23 cellular contexts compared by ENCODE assay signal in genomic region chr11:88405853-88406252, GRCh38.
"Had no signal": no experiment of that assay in that cellular context is flagged by ENCODE, and none has a peak within 500 bp of the region (broad histone marks: within the 10 kb centered on the region; RNA-seq: fewer than 3 reads in every experiment).

No MANE protein-coding gene starts in this region.

- H3K27ac ChIP-seq: coronary artery, neutrophil, ovary, prostate gland, tibial artery, VCaP had no signal

- H3K36me3 ChIP-seq: neutrophil, ovary, prostate gland, tibial artery had no signal

- H3K27me3 ChIP-seq: neutrophil, ovary, tibial artery had no signal

- H3K4me1 ChIP-seq: prostate gland had no signal

- H3K9me3 ChIP-seq: neutrophil, ovary, prostate gland, tibial artery had no signal

- DNase-seq: activated CD4-positive, alpha-beta T cell treated with anti-CD3 and anti-CD28 coated beads, Interleukin-2, amount 50 U/mL, for 1 hour; activated CD4-positive, CD25-positive, alpha-beta regulatory T cell treated with anti-CD3 and anti-CD28 coated beads, Interleukin-2, amount 50 U/mL, for 72 hours; activated CD8-positive, alpha-beta memory T cell treated with anti-CD3 and anti-CD28 coated beads for 24 hours; activated CD8-positive, alpha-beta memory T cell treated with anti-CD3 and anti-CD28 coated beads, Interleukin-2, amount 50 U/mL, for 4 hours; activated T-cell treated with anti-CD3 and anti-CD28 coated beads, Interleukin-2, amount 50 U/mL, for 24 hours; amniotic stem cell; cerebellar nuclear complex; foreskin fibroblast; left ventricle myocardium superior; midbrain; natural killer cell; ovary; right cardiac atrium; stimulated activated CD4-positive, alpha-beta T cell treated with anti-CD3 and anti-CD28 coated beads, Interleukin-12 subunit alpha, Interleukin-12 subunit beta, amount 100 ng/mL, for 4 hours; stimulated activated CD4-positive, alpha-beta T cell treated with anti-CD3 and anti-CD28 coated beads, Interleukin-4, amount 100 ng/mL, for 4 hours; stimulated activated naive CD8-positive, alpha-beta T cell treated with anti-CD3 and anti-CD28 coated beads, Interleukin-15, Interleukin-2, amounts not matched to agents 100 U/mL and 50 U/mL, for 24 hours; SW 1271; T-helper 17 cell; tibial artery had no signal

- H3K4me3 ChIP-seq: coronary artery, ovary, prostate gland, tibial artery had no signal
